28 cellular contexts compared by ENCODE assay signal in the genomic region with DNA sequence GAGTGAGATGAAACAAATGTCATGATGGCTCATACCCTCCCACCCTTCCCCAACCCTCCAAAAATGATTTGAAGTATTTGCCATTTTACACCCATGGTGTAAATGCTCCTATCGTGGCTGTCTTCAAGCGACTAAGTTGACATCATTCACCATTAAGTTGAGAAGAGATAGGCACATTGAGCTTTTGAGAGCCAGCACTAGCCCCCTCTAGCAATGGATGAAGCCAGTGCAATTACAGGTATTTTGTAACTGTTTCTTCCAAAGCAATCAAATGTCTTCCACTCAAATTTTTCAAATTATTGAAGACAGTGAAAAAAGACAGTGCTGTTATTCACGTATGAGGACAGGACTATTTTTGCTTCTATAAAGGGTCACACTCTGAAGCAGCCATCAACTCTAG.
"Had no signal": no experiment of that assay in that cellular context is flagged by ENCODE, and none has a peak within 500 bp of the region (broad histone marks: within the 10 kb centered on the region; RNA-seq: fewer than 3 reads in every experiment).

No MANE protein-coding gene starts in this region.

- H3K27ac ChIP-seq: esophagus muscularis mucosa, gastrocnemius medialis, pancreas, stomach, thyroid gland, upper lobe of left lung, vagina had no signal

- H3K4me3 ChIP-seq: esophagus muscularis mucosa, gastrocnemius medialis, pancreas, stomach, thyroid gland, upper lobe of left lung, vagina had no signal

- H3K36me3 ChIP-seq: esophagus muscularis mucosa, gastrocnemius medialis, pancreas, stomach, thyroid gland, upper lobe of left lung, vagina had no signal

- H3K27me3 ChIP-seq: esophagus muscularis mucosa, gastrocnemius medialis, pancreas, stomach, thyroid gland, upper lobe of left lung, vagina had no signal

- H3K9me3 ChIP-seq: gastrocnemius medialis, pancreas, thyroid gland, upper lobe of left lung, vagina had no signal

- H3K4me1 ChIP-seq: esophagus muscularis mucosa, gastrocnemius medialis, pancreas, thyroid gland had no signal

- FAIRE-seq: keratinocyte, pancreas had no signal

- ATAC-seq: activated naive CD8-positive, alpha-beta T cell treated with anti-CD3 and anti-CD28 coated beads, Interleukin-2, amount 50 U/mL, for 24 hours; activated T-helper 17 cell treated with anti-CD3 and anti-CD28 coated beads, Interleukin-2, amount 50 U/mL, for 72 hours; gastrocnemius medialis; left cardiac atrium; naive thymus-derived CD4-positive, alpha-beta T cell; pancreas; right cardiac atrium; stimulated activated naive B cell treated with anti-CD40 and anti-IgM and Interleukin-4, amounts not matched to agents 10 μg/mL and 1 μg/mL and 100 μg/mL, for 72 hours; T-helper 17 cell had no signal

- DNase-seq: activated CD4-positive, alpha-beta memory T cell treated with anti-CD3 and anti-CD28 coated beads, Interleukin-2, amount 10 ng/mL, durations not matched to agents 7 days and 5 days; activated CD4-positive, alpha-beta T cell treated with anti-CD3 and anti-CD28 coated beads for 1 hour; activated CD4-positive, alpha-beta T cell treated with anti-CD3 and anti-CD28 coated beads, Interleukin-2, amount 10 ng/mL, durations not matched to agents 7 days and 5 days; activated CD8-positive, alpha-beta memory T cell treated with anti-CD3 and anti-CD28 coated beads, Interleukin-2, amount 50 U/mL, for 48 hours; activated naive CD8-positive, alpha-beta T cell treated with anti-CD3 and anti-CD28 coated beads, Interleukin-2, amount 50 U/mL, for 24 hours; activated T-cell treated with anti-CD3 and anti-CD28 coated beads, Interleukin-2, amount 50 U/mL, for 24 hours; amygdala; caudate nucleus; gastrocnemius medialis; glutamatergic neuron; left cardiac atrium; midbrain; naive thymus-derived CD4-positive, alpha-beta T cell; nucleus accumbens; pancreas; right cardiac atrium; stimulated activated CD4-positive, alpha-beta T cell treated with anti-CD3 and anti-CD28 coated beads, Interleukin-15, amount 100 ng/mL, for 24 hours; stimulated activated CD4-positive, alpha-beta T cell treated with anti-CD3 and anti-CD28 coated beads, Interleukin-2, amount 100 ng/mL, for 24 hours; stimulated activated naive B cell treated with anti-CD40 and anti-IgM and Interleukin-4, amounts not matched to agents 10 μg/mL and 1 μg/mL and 100 μg/mL, for 72 hours; stomach; T-helper 17 cell; T1000; thyroid gland; upper lobe of left lung had no signal
